Comparison of ENCODE assay signal across 31 cellular contexts in genomic region chr2:102346381-102347130, GRCh38. TPM values are rescaled to one million over a fixed set of nuclear protein-coding genes. Genes with fewer than 3 reads are reported as not detected.
"Had no signal": no experiment of that assay in that cellular context is flagged by ENCODE, and none has a peak within 500 bp of the region (broad histone marks: within the 10 kb centered on the region; RNA-seq: fewer than 3 reads in every experiment).

No MANE protein-coding gene starts in this region.

- H3K27ac Mint-ChIP-seq: dendritic cell treated with granulocyte-macrophage colony-stimulating factor and Interleukin-4, amounts not matched to agents 40 ng/mL and 50 ng/mL, for 4 days; endodermal cell; immature natural killer cell; mesothelial cell of epicardium; progenitor cell of endocrine pancreas; stimulated activated memory B cell treated with anti-CD40 and anti-IgM and Interleukin-4, amounts not matched to agents 10 μg/mL and 1 μg/mL and 100 μg/mL, for 72 hours had no signal

- H3K27me3 Mint-ChIP-seq: natural killer cell treated with Interleukin-12 subunit alpha and Interleukin-12 subunit beta and Interleukin-15 and Interleukin-18, amount 100 ng/mL, for 72 hours had no signal

- H3K9me3 Mint-ChIP-seq: dendritic cell treated with granulocyte-macrophage colony-stimulating factor and Interleukin-4, amounts not matched to agents 40 ng/mL and 50 ng/mL, for 4 days; endodermal cell; immature natural killer cell; mesothelial cell of epicardium; naive B cell; natural killer cell treated with Interleukin-12 subunit alpha and Interleukin-12 subunit beta and Interleukin-15 and Interleukin-18, amount 100 ng/mL, for 72 hours; neural crest cell; stimulated activated memory B cell treated with anti-CD40 and anti-IgM and Interleukin-4, amounts not matched to agents 10 μg/mL and 1 μg/mL and 100 μg/mL, for 72 hours had no signal

- H3K4me3 Mint-ChIP-seq: dendritic cell treated with granulocyte-macrophage colony-stimulating factor and Interleukin-4, amounts not matched to agents 40 ng/mL and 50 ng/mL, for 4 days; endodermal cell; immature natural killer cell; mesothelial cell of epicardium; naive B cell; natural killer cell treated with Interleukin-12 subunit alpha and Interleukin-12 subunit beta and Interleukin-15 and Interleukin-18, amount 100 ng/mL, for 72 hours; neural crest cell; stimulated activated memory B cell treated with anti-CD40 and anti-IgM and Interleukin-4, amounts not matched to agents 10 μg/mL and 1 μg/mL and 100 μg/mL, for 72 hours had no signal

- H3K36me3 Mint-ChIP-seq: immature natural killer cell; mesothelial cell of epicardium; naive B cell; stimulated activated memory B cell treated with anti-CD40 and anti-IgM and Interleukin-4, amounts not matched to agents 10 μg/mL and 1 μg/mL and 100 μg/mL, for 72 hours had no signal

- H3K4me3 ChIP-seq: colonic mucosa, esophagus squamous epithelium, lung, mucosa of descending colon, right atrium auricular region, skin epidermis, spleen, thyroid gland, vagina had no signal

- H3K4me1 ChIP-seq: colonic mucosa, esophagus squamous epithelium, parathyroid adenoma, right atrium auricular region, spleen had no signal

- H3K27me3 ChIP-seq: colonic mucosa, esophagus squamous epithelium, neutrophil, right atrium auricular region, thyroid gland, vagina had no signal

- H3K27ac ChIP-seq: colonic mucosa, esophagus squamous epithelium, neutrophil, parathyroid adenoma, right atrium auricular region, skin epidermis, spleen, thyroid gland, vagina had no signal

- DNase-seq: colonic mucosa; effector CD8-positive, alpha-beta T cell; endodermal cell; erythroblast; esophagus squamous epithelium; foreskin melanocyte; hypothalamus; immature natural killer cell; islet precursor cell; mesenchymal stem cell; mucosa of descending colon; naive B cell; spleen; stimulated activated CD4-positive, alpha-beta T cell treated with anti-CD3 and anti-CD28 coated beads, Interleukin-4, amount 100 ng/mL, for 4 hours; stimulated activated naive CD8-positive, alpha-beta T cell treated with anti-CD3 and anti-CD28 coated beads, Interleukin-15, Interleukin-2, amounts not matched to agents 100 U/mL and 50 U/mL, for 24 hours; thyroid gland had no signal

- ATAC-seq: left lobe of liver; mucosa of descending colon; natural killer cell treated with Interleukin-12 subunit alpha and Interleukin-12 subunit beta and Interleukin-15 and Interleukin-18, amount 100 ng/mL, for 72 hours; stimulated activated memory B cell treated with anti-CD40 and anti-IgM and Interleukin-4, amounts not matched to agents 10 μg/mL and 1 μg/mL and 100 μg/mL, for 72 hours; stimulated activated naive CD8-positive, alpha-beta T cell treated with anti-CD3 and anti-CD28 coated beads, Interleukin-15, Interleukin-2, amounts not matched to agents 100 U/mL and 50 U/mL, for 24 hours had no signal

- H3K4me1 Mint-ChIP-seq: endodermal cell, immature natural killer cell, mesothelial cell of epicardium, naive B cell, neural crest cell had no signal

- H3K9me3 ChIP-seq: colonic mucosa, esophagus squamous epithelium, mucosa of descending colon, neutrophil, right atrium auricular region, spleen, thyroid gland, vagina had no signal

- H3K36me3 ChIP-seq: colonic mucosa, esophagus squamous epithelium, neutrophil, right atrium auricular region, spleen, thyroid gland, vagina had no signal

RNA-seq across cellular contexts. Expression of gene IL18R1, which starts 9.0 kb away (rescaled TPM):
- total RNA-seq: neural crest cell, temporal lobe had no signal

RNA-seq across cellular contexts. Expression of gene IL1RL1, which starts 35.2 kb away (rescaled TPM):
- total RNA-seq: chondrocyte, neural crest cell, progenitor cell of endocrine pancreas had no signal
